ENCODE assay signal across 1 cellular context in genomic region chr2:1341409-1342120, GRCh38.
TF ChIP-seq lines count a peak whose summit lies in the region.

No MANE protein-coding gene starts in this region.

TF ChIP-seq in GM23338, 12 proteins besides CTCF, POLR2A, EP300 and RAD21 (continued from another document):
- TF ChIP-seq ZNF462 (CRISPR knock-in tag; IDR thresholded peaks at IDR 0.05), result peak; percentile 92
